In genomic region chr5:14861123-14861757, GRCh38 we compare ENCODE assay signal across 2 cellular contexts.
A peak's percentile ranks its signal among the peaks of the same experiment; 100 is the strongest.
TF ChIP-seq lines count a peak whose summit lies in the region.

No MANE protein-coding gene starts in this region.

TF ChIP-seq in endothelial cell of umbilical vein, 7 proteins besides CTCF, POLR2A, EP300 and RAD21:
- TF ChIP-seq MYC (IDR thresholded peaks at IDR 0.05; ENCODE audit: low read depth, low read length) (no peak), MAX (IDR thresholded peaks at IDR 0.05; ENCODE audit: insufficient read depth, insufficient read length) (no peak), EZH2 (IDR thresholded peaks at IDR 0.05; ENCODE audit: borderline replicate concordance, low read depth, low read length, severe bottlenecking) (no peak), JUN (IDR thresholded peaks at IDR 0.05; ENCODE audit: borderline replicate concordance, insufficient read depth, insufficient read length, low read depth) (no peak), GATA2 (IDR thresholded peaks at IDR 0.05; ENCODE audit: insufficient read depth, insufficient read length, low read depth, low read length) (no peak), FOS (IDR thresholded peaks at IDR 0.05; ENCODE audit: borderline replicate concordance, insufficient read depth, low read length) (no peak), POLR2AphosphoS5 (IDR thresholded peaks at IDR 0.05; ENCODE audit: insufficient read depth, low read depth, low read length) (no peak)

TF ChIP-seq in HepG2, 621 proteins besides CTCF, POLR2A, EP300 and RAD21:
- TF ChIP-seq ZNF264 (CRISPR knock-in tag; IDR thresholded peaks at IDR 0.05) = no peak
- TF ChIP-seq MBD4 (IDR thresholded peaks at IDR 0.05; ENCODE audit: borderline replicate concordance, low read length) = no peak
- peak; percentile 44; the same call in 1 of the 2 replicates for TF ChIP-seq NR2F6 (IDR thresholded peaks at IDR 0.05)
- TF ChIP-seq NR2F6 (CRISPR knock-in tag; IDR thresholded peaks at IDR 0.05) = 0 out of 2 replicates have a peak, but pooled peaks have one; percentile 11
- no peak for TF ChIP-seq YY1 (IDR thresholded peaks at IDR 0.05; ENCODE audit: insufficient read depth, insufficient replicate concordance, low read depth, low read length)
- no peak for TF ChIP-seq STAG1 (CRISPR knock-in tag; IDR thresholded peaks at IDR 0.05)
- no peak for TF ChIP-seq ZNF207 (IDR thresholded peaks at IDR 0.05; ENCODE audit: borderline replicate concordance)
- no peak for TF ChIP-seq JUND (CRISPR knock-in tag; IDR thresholded peaks at IDR 0.05)
- no peak for TF ChIP-seq ZBTB25 (CRISPR knock-in tag; IDR thresholded peaks at IDR 0.05)
